In genomic region chr12:700061-700460, GRCh38 we compare ENCODE assay signal across 27 cellular contexts. TPM values are rescaled to one million over a fixed set of nuclear protein-coding genes. Genes with fewer than 3 reads are reported as not detected.
DNase-seq lines count a peak whose midpoint lies in the region; TF ChIP-seq lines count a peak whose summit lies in the region.
"Had no signal": no experiment of that assay in that cellular context is flagged by ENCODE, and none has a peak within 500 bp of the region (broad histone marks: within the 10 kb centered on the region; RNA-seq: fewer than 3 reads in every experiment).

No MANE protein-coding gene starts in this region.

- H3K4me2 ChIP-seq in Loucy (ENCODE audit: low read depth, low read length, poor library complexity, severe bottlenecking): no peak overlapping the region

- no peak overlapping the region for H3K9ac ChIP-seq in Loucy (ENCODE audit: low read depth, low read length, poor library complexity, severe bottlenecking)

- H3K4me1 ChIP-seq in Loucy (ENCODE audit: insufficient read depth, low read length, poor library complexity, severe bottlenecking): peaks cover 17% of the 10 kb centered on the region
- no peaks in the 10 kb centered on the region for H3K4me1 ChIP-seq in tibial artery
- H3K4me1 ChIP-seq: adrenal gland, body of pancreas, right lobe of liver, stomach, transverse colon had no signal

- H3K79me2 ChIP-seq in Loucy (ENCODE audit: insufficient read depth, low read length): no peaks in the 10 kb centered on the region

- no peaks in the 10 kb centered on the region for H4K20me1 ChIP-seq in Loucy (ENCODE audit: insufficient read depth, low read length, poor library complexity, severe bottlenecking)

- H3K27me3 ChIP-seq in Loucy (ENCODE audit: insufficient read depth, low read length, poor library complexity, severe bottlenecking) (no peaks in the 10 kb centered on the region), tibial artery (no peaks in the 10 kb centered on the region)
- H3K27me3 ChIP-seq: adrenal gland, body of pancreas, right lobe of liver, stomach, transverse colon had no signal

- no peaks in the 10 kb centered on the region for H3F3A ChIP-seq in Loucy (ENCODE audit: low read depth)

- H3K9me2 ChIP-seq in Loucy (replicated peaks; ENCODE audit: low read depth, low read length): no peaks in the 10 kb centered on the region

- no peak overlapping the region for H3K4me3 ChIP-seq in Loucy (ENCODE audit: low read length, poor library complexity, severe bottlenecking)
- H3K4me3 ChIP-seq in choroid plexus epithelial cell (ENCODE audit: low read depth, low read length): no peak overlapping the region
- H3K4me3 ChIP-seq in tibial artery: no peak overlapping the region
- H3K4me3 ChIP-seq: adrenal gland, body of pancreas, right lobe of liver, stomach, transverse colon had no signal

- TF ChIP-seq CTCF in Loucy (conservative IDR thresholded peaks at IDR 0.05; ENCODE audit: low read length) (peak; percentile 32), choroid plexus epithelial cell (conservative IDR thresholded peaks at IDR 0.05; ENCODE audit: low read depth, low read length) (peak; percentile 18), tibial artery (IDR thresholded peaks at IDR 0.05) (no peak)

- H3K9me3 ChIP-seq in Loucy (ENCODE audit: insufficient read depth, low read depth, low read length) (peaks cover 8% of the 10 kb centered on the region; the same call in 1 of the 2 replicates), tibial artery (peaks cover 4 to 18% (median 8%) of the 10 kb centered on the region in 3 donors)

- H2AFZ ChIP-seq in Loucy (ENCODE audit: low read length): peak overlapping the region; percentile 36; the same call in 1 of the 2 replicates

- no peak for DNase-seq in choroid plexus epithelial cell (ENCODE audit: low read depth)
- DNase-seq in mesenteric fat pad (ENCODE audit: low spot score): peak; percentile 1
- DNase-seq in NCI-H1436 (lab: John Stamatoyannopoulos, UW): no peak
- DNase-seq in activated T-cell treated with anti-CD3 and anti-CD28 coated beads, Interleukin-2, amount 50 U/mL, for 48 hours: no peak
- DNase-seq in tibial artery: no peak
- DNase-seq: activated CD4-positive, CD25-positive, alpha-beta regulatory T cell; activated CD8-positive, alpha-beta memory T cell treated with anti-CD3 and anti-CD28 coated beads, Interleukin-2, amount 10 ng/mL, durations not matched to agents 7 days and 5 days; activated naive CD4-positive, alpha-beta T cell treated with anti-CD3 and anti-CD28 coated beads for 36 hours; adrenal gland; body of pancreas; cerebellar nuclear complex; COR-L47; DMS53; effector CD4-positive, alpha-beta T cell; erythroblast; NCI-H1694; NCI-H510A treated with DMSO at 0.1 percent for 48 hours; stimulated activated CD4-positive, alpha-beta T cell treated with anti-CD3 and anti-CD28 coated beads, Interleukin-12 subunit alpha, Interleukin-12 subunit beta, amount 100 ng/mL, for 4 hours; stimulated activated CD4-positive, alpha-beta T cell treated with anti-CD3 and anti-CD28 coated beads, Interleukin-4, amount 100 ng/mL, for 1 hour; stomach; T-helper 1 cell; transverse colon had no signal

- intact Hi-C loops in tibial artery (cut with DNase I; ENCODE audit: low total_unique reads): no loop called here

- no peaks in the 10 kb centered on the region for H3K36me3 ChIP-seq in Loucy (ENCODE audit: insufficient read depth, low read length)
- H3K36me3 ChIP-seq in tibial artery: no peaks in the 10 kb centered on the region
- H3K36me3 ChIP-seq: adrenal gland, right lobe of liver, stomach, transverse colon had no signal

- peak overlapping the region; percentile 99 for H3K27ac ChIP-seq in temporal lobe (ENCODE audit: low read depth, low read length)
- H3K27ac ChIP-seq in tibial artery: no peak overlapping the region
- H3K27ac ChIP-seq: adrenal gland, body of pancreas, C4-2B, right lobe of liver, RWPE1, stomach, transverse colon had no signal

RNA-seq across cellular contexts. Expression of gene NINJ2, which starts 36.8 kb away (rescaled TPM):
- total RNA-seq in mesenteric fat pad (18.5 TPM), temporal lobe (0.49 TPM)

RNA-seq across cellular contexts. Expression of gene WNK1, which starts 52.3 kb away (rescaled TPM):
- 312 TPM for total RNA-seq in mesenteric fat pad
- 93.7 TPM for total RNA-seq in temporal lobe

Comparison
In these comparisons a context has a peak if more than half of its experiments do, and no peak if none do; other contexts are left out.
1. CTCF ChIP-seq: peak in Loucy (single experiment) and choroid plexus epithelial cell (single experiment); none in tibial artery (0 of 2).
2. RNA of gene NINJ2, which starts 36.8 kb away (total RNA-seq): 18.5 TPM in mesenteric fat pad (single experiment); 0.49 TPM in temporal lobe (single experiment); every median in the first group is over 10 times any median in the second.